Comparison of ENCODE assay signal across 10 cellular contexts in the genomic region with DNA sequence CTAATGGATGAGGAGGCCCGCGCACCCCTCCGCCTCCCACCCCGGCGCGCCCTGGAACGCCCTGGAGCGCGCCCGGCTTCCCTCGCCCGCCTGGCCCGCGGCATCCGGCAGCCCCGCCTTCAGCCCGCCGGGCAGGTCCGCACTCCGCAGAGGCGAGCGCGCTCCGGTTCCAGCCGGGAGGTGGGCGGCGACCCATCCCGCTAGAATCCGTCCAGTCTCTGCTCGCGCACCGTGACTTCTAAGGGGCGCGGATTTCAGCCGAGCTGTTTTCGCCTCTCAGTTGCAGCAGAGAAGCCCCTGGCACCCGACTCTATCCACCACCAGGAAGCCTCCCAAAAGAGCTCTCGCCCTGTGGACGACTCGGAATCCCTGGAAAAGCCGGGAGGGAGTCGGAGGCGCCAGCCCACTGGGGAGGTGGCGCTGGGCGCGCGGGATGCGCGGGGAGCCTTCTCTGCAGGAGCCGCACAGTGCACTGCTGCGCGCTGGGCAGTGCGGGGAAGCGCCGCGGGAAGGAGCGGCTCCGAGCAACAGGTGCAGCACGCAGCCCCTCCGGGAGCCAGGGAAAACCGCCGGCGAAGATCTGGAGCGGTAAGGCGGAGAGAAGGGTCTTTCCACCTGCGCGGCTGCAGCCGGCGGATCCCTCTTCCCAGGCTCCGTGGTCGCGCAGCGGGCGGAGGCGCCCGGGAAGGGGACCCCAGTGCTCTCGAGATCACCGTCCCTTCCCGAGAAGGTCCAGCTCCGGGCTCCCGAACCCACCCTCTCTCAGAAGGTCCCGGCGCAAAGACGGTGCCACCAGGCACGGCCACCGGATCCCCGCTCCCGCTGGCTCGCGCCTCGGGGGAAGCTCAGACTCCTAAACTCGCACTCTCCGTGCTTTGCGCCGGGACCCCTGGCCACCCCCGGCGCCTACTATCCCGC. TPM values are rescaled to one million over a fixed set of nuclear protein-coding genes. Genes with fewer than 3 reads are reported as not detected.
DNase-seq lines count a peak whose midpoint lies in the region; ATAC-seq and TF ChIP-seq lines count a peak whose summit lies in the region.
"Had no signal": no experiment of that assay in that cellular context is flagged by ENCODE, and none has a peak within 500 bp of the region (broad histone marks: within the 10 kb centered on the region; RNA-seq: fewer than 3 reads in every experiment).

A gene with protein sequence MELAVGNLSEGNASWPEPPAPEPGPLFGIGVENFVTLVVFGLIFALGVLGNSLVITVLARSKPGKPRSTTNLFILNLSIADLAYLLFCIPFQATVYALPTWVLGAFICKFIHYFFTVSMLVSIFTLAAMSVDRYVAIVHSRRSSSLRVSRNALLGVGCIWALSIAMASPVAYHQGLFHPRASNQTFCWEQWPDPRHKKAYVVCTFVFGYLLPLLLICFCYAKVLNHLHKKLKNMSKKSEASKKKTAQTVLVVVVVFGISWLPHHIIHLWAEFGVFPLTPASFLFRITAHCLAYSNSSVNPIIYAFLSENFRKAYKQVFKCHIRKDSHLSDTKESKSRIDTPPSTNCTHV (plus strand): TSS at position 266 of the 918 bp plus-strand sequence. CDS start 701 bp downstream, outside the sequence.

- H3K27me3 ChIP-seq in gastroesophageal sphincter (peaks cover 69% of the 10 kb centered on the region), gastrocnemius medialis (peaks cover 34 to 51% (median 38%) of the 10 kb centered on the region in 3 donors)

- TF ChIP-seq POLR2A in gastroesophageal sphincter (IDR thresholded peaks at IDR 0.05) (no peak), gastrocnemius medialis (IDR thresholded peaks at IDR 0.05) (no peak)

- no peak for TF ChIP-seq EP300 in gastroesophageal sphincter (IDR thresholded peaks at IDR 0.05)

- peak within 1 kb of the TSS; percentile 38 to 70 (median 67) for H3K4me3 Mint-ChIP-seq in T-cell

- H3K9me3 Mint-ChIP-seq in T-cell, result peaks cover 5 to 13% (median 10%) of the 10 kb centered on the region in 3 donors

- H3K36me3 ChIP-seq in gastroesophageal sphincter (no peaks in the 10 kb centered on the region), gastrocnemius medialis (no peaks in the 10 kb centered on the region)

- in situ Hi-C loops in gastrocnemius medialis (cut with MboI; ENCODE audit: low sequenced_read_pairs in 4 of 4), result no loop called here

- H3K4me1 ChIP-seq in gastroesophageal sphincter, result peaks cover 0 to 29% (median 11%) of the 10 kb centered on the region in 3 donors
- peaks cover 0 to 8% of the 10 kb centered on the region in 2 donors for H3K4me1 ChIP-seq in gastrocnemius medialis

- peak in 2 of 4 experiments; percentile 41 to 56 for ATAC-seq in T-cell (replicated peaks in 1 of 4)
- no peak for ATAC-seq in gastroesophageal sphincter
- no peak for ATAC-seq in gastrocnemius medialis
- ATAC-seq in sciatic nerve, result no peak

- DNase-seq in GM20000 (ENCODE audit: low spot score) (peak; percentile 29), T-cell (no peak), gastrocnemius medialis (no peak), SKM-1 treated with dmso at 0.1 percent for 144 hours (lab: John Stamatoyannopoulos, UW; ENCODE audit: unreplicated experiment) (no peak), NCI-H1930 (lab: John Stamatoyannopoulos, UW) (no peak), AG08395 (ENCODE audit: low spot score) (no peak), sciatic nerve (ENCODE audit: low spot score) (no peak)

- H3K36me3 Mint-ChIP-seq in T-cell, result no peaks in the 10 kb centered on the region

- peaks cover 0 to 23% (median 0%) of the 10 kb centered on the region in 3 donors for H3K9me3 ChIP-seq in gastroesophageal sphincter
- no peaks in the 10 kb centered on the region for H3K9me3 ChIP-seq in gastrocnemius medialis

- CTCF ChIA-PET in T-cell (lab: Charles Lee), result no interaction called here

- intact Hi-C loops in gastrocnemius medialis (cut with DNase I; ENCODE audit: low total_unique reads), result no loop called here
- intact Hi-C loops in sciatic nerve (cut with DNase I), result no loop called here

- POLR2A ChIA-PET in T-cell (lab: Charles Lee), result no interaction called here

- no CpG with 5 or more reads among the region's 98 CpGs for WGBS in gastroesophageal sphincter (ENCODE audit: low coverage in 1 of 2), 2 donors

- no peak within 1 kb of the TSS for H3K27ac Mint-ChIP-seq in T-cell

- H3K4me1 Mint-ChIP-seq in T-cell, result peaks cover 14 to 19% (median 17%) of the 10 kb centered on the region in 3 donors

- H3K27me3 Mint-ChIP-seq in T-cell, result peaks cover 50 to 61% of the 10 kb centered on the region in 2 donors

- no peak for TF ChIP-seq CTCF in GM20000 (IDR thresholded peaks at IDR 0.05; ENCODE audit: extremely low read depth, missing control alignments)
- TF ChIP-seq CTCF in gastroesophageal sphincter (IDR thresholded peaks at IDR 0.05), result no peak
- no peak for TF ChIP-seq CTCF in gastrocnemius medialis (IDR thresholded peaks at IDR 0.05 in 4 of 5, conservative IDR thresholded peaks at IDR 0.05 in 1 of 5)

- H3K4me3 ChIP-seq in gastroesophageal sphincter (peak within 1 kb of the TSS; percentile 17 to 36), gastrocnemius medialis (peak within 1 kb of the TSS; percentile 5 to 56 (median 36))
- H3K4me3 ChIP-seq: lung had no signal

- H3K27ac ChIP-seq in gastroesophageal sphincter (no peak within 1 kb of the TSS), gastrocnemius medialis (no peak within 1 kb of the TSS)

RNA-seq across cellular contexts. Expression of the gene that starts here (rescaled TPM):
- total RNA-seq in T-cell (not detected), gastroesophageal sphincter (under 1 TPM; 0.12 to 0.62 (median 0.31) TPM), gastrocnemius medialis (not detected), sciatic nerve (0.13 TPM)
- total RNA-seq: T-helper 2 cell treated with Interferon-gamma antibody and Interleukin-4, amounts not matched to agents 100 ng/mL and 5 ng/mL, for 36 hours had no signal
